17 cellular contexts compared by ENCODE assay signal in genomic region chr11:18010271-18010670, GRCh38. TPM values are rescaled to one million over a fixed set of nuclear protein-coding genes. Genes with fewer than 3 reads are reported as not detected.
A peak's percentile ranks its signal among the peaks of the same experiment; 100 is the strongest.
DNase-seq lines count a peak whose midpoint lies in the region; ATAC-seq and TF ChIP-seq lines count a peak whose summit lies in the region.
"Had no signal": no experiment of that assay in that cellular context is flagged by ENCODE, and none has a peak within 500 bp of the region (broad histone marks: within the 10 kb centered on the region; RNA-seq: fewer than 3 reads in every experiment).

No MANE protein-coding gene starts in this region.

- no peak for ATAC-seq in activated CD8-positive, alpha-beta T cell treated with anti-CD3 and anti-CD28 coated beads for 36 hours
- no peak for ATAC-seq in HG03095 (IDR thresholded peaks at IDR 0.05; ENCODE audit: unreplicated experiment)
- ATAC-seq: activated CD4-positive, CD25-positive, alpha-beta regulatory T cell treated with anti-CD3 and anti-CD28 coated beads, Interleukin-2, amount 50 U/mL, for 24 hours had no signal

- DNase-seq in activated naive CD4-positive, alpha-beta T cell (lab: John Stamatoyannopoulos, UW): no peak
- peak; percentile 13 for DNase-seq in KBM-7
- DNase-seq in activated CD8-positive, alpha-beta T cell treated with anti-CD3 and anti-CD28 coated beads for 36 hours: peak; percentile 8
- DNase-seq in type B pancreatic cell (ENCODE audit: extremely low spot score, unreplicated experiment): no peak
- no peak for DNase-seq in retina
- no peak for DNase-seq in lower leg skin (ENCODE audit: low spot score in 2 of 2)
- DNase-seq: adrenal gland, colonic mucosa, DMS79, glutamatergic neuron, NCI-H1105, NCI-H2227 treated with DMSO at 0.1 percent for 48 hours, SW 1271, transverse colon had no signal

- peaks cover 36% of the 10 kb centered on the region for H3K4me1 Mint-ChIP-seq in activated naive CD4-positive, alpha-beta T cell treated with anti-CD3 and anti-CD28 coated beads, Interleukin-2, amount 50 U/mL, for 24 hours
- H3K4me1 Mint-ChIP-seq in activated CD8-positive, alpha-beta T cell treated with anti-CD3 and anti-CD28 coated beads for 36 hours (ENCODE audit: low read depth): peaks cover 38% of the 10 kb centered on the region
- peaks cover 13% of the 10 kb centered on the region for H3K4me1 Mint-ChIP-seq in type B pancreatic cell (ENCODE audit: unreplicated experiment)

- no peaks in the 10 kb centered on the region for H3K9me3 Mint-ChIP-seq in activated naive CD4-positive, alpha-beta T cell treated with anti-CD3 and anti-CD28 coated beads, Interleukin-2, amount 50 U/mL, for 24 hours
- no peaks in the 10 kb centered on the region for H3K9me3 Mint-ChIP-seq in activated CD8-positive, alpha-beta T cell treated with anti-CD3 and anti-CD28 coated beads for 36 hours
- no peaks in the 10 kb centered on the region for H3K9me3 Mint-ChIP-seq in type B pancreatic cell

- H3K4me3 Mint-ChIP-seq in activated naive CD4-positive, alpha-beta T cell treated with anti-CD3 and anti-CD28 coated beads, Interleukin-2, amount 50 U/mL, for 24 hours: no peak overlapping the region
- no peak overlapping the region for H3K4me3 Mint-ChIP-seq in activated CD8-positive, alpha-beta T cell treated with anti-CD3 and anti-CD28 coated beads for 36 hours
- H3K4me3 Mint-ChIP-seq in type B pancreatic cell: peak overlapping the region; percentile 93

- CTCF ChIA-PET in activated CD8-positive, alpha-beta T cell treated with anti-CD3 and anti-CD28 coated beads for 36 hours (lab: Charles Lee): interaction anchor here (0.9 to 1.5 kb wide), 5 partner anchors 11 to 61 kb away, joined by 3 to 4 read pairs (median 3); no protein-coding TSS in a partner anchor

- no peak for TF ChIP-seq POLR2A in lower leg skin (IDR thresholded peaks at IDR 0.05)

- no peaks in the 10 kb centered on the region for H3K27me3 Mint-ChIP-seq in activated naive CD4-positive, alpha-beta T cell treated with anti-CD3 and anti-CD28 coated beads, Interleukin-2, amount 50 U/mL, for 24 hours
- H3K27me3 Mint-ChIP-seq in activated CD8-positive, alpha-beta T cell treated with anti-CD3 and anti-CD28 coated beads for 36 hours: no peaks in the 10 kb centered on the region
- H3K27me3 Mint-ChIP-seq in type B pancreatic cell: peaks cover 19% of the 10 kb centered on the region

- peak overlapping the region; percentile 31 for H3K27ac Mint-ChIP-seq in activated naive CD4-positive, alpha-beta T cell treated with anti-CD3 and anti-CD28 coated beads, Interleukin-2, amount 50 U/mL, for 24 hours
- H3K27ac Mint-ChIP-seq in activated CD8-positive, alpha-beta T cell treated with anti-CD3 and anti-CD28 coated beads for 36 hours: peak overlapping the region; percentile 34
- no peak overlapping the region for H3K27ac Mint-ChIP-seq in type B pancreatic cell

- no peak overlapping the region for H3K4me3 ChIP-seq in lower leg skin (ENCODE audit: low read depth, poor library complexity, severe bottlenecking)
- H3K4me3 ChIP-seq: adrenal gland, colonic mucosa, transverse colon had no signal

- POLR2A ChIA-PET in activated CD8-positive, alpha-beta T cell treated with anti-CD3 and anti-CD28 coated beads for 36 hours (lab: Charles Lee): interaction anchor here (1.5 kb wide), 1 partner anchor 29 kb away, joined by 3 read pairs; no protein-coding TSS in a partner anchor

- no peak for TF ChIP-seq CTCF in activated CD8-positive, alpha-beta T cell treated with anti-CD3 and anti-CD28 coated beads for 36 hours (IDR thresholded peaks at IDR 0.05)
- TF ChIP-seq CTCF in type B pancreatic cell (conservative IDR thresholded peaks at IDR 0.05) (no peak), lower leg skin (IDR thresholded peaks at IDR 0.05) (no peak)

- in situ Hi-C loops in KBM-7 (cut with MboI; ENCODE audit: low pct_unique_long_range_greater_than_20kb, low sequenced_read_pairs): no loop called here

- H3K36me3 Mint-ChIP-seq in activated naive CD4-positive, alpha-beta T cell treated with anti-CD3 and anti-CD28 coated beads, Interleukin-2, amount 50 U/mL, for 24 hours: peaks cover 4% of the 10 kb centered on the region
- H3K36me3 Mint-ChIP-seq in activated CD8-positive, alpha-beta T cell treated with anti-CD3 and anti-CD28 coated beads for 36 hours (ENCODE audit: low read depth): peaks cover 10% of the 10 kb centered on the region
- peaks cover 2% of the 10 kb centered on the region for H3K36me3 Mint-ChIP-seq in type B pancreatic cell

- intact Hi-C loops in activated CD8-positive, alpha-beta T cell treated with anti-CD3 and anti-CD28 coated beads for 36 hours (cut with micrococcal nuclease): loop anchor here (5.0 to 10.0 kb wide), 2 partner anchors 97 to 375 kb away; partner anchors contain the start of gene SAAL1
- intact Hi-C loops in lower leg skin (cut with DNase I; ENCODE audit: low total_unique reads): no loop called here

RNA-seq across cellular contexts. Expression of gene SERGEF, which starts 2.6 kb away (rescaled TPM):
- 10 to 100 TPM; 56.2 to 64.4 TPM for total RNA-seq in activated CD8-positive, alpha-beta T cell treated with anti-CD3 and anti-CD28 coated beads for 36 hours
- total RNA-seq in type B pancreatic cell (ENCODE audit: low replicate concordance): 26.4 and 27.1 TPM in 2 replicates
- total RNA-seq in lower leg skin: 10 to 100 TPM; 17.1 to 39.3 (median 33.1) TPM

RNA-seq across cellular contexts. Expression of gene TPH1, which starts 35.8 kb away (rescaled TPM):
- total RNA-seq in activated CD8-positive, alpha-beta T cell treated with anti-CD3 and anti-CD28 coated beads for 36 hours: under 1 TPM; 0.18 to 0.23 TPM
- total RNA-seq in type B pancreatic cell (ENCODE audit: low replicate concordance): 20.5 and 45.5 TPM in 2 replicates
- total RNA-seq in lower leg skin: 1 to 10 TPM in 2 of 4 donors, under 1 TPM in 2; 0.04 to 1.9 (median 0.76) TPM

Comparison
In these comparisons a context has a peak if more than half of its experiments do, and no peak if none do; other contexts are left out.
1. DNase-seq: peak in KBM-7 (single experiment) and activated CD8-positive, alpha-beta T cell treated with anti-CD3 and anti-CD28 coated beads for 36 hours (single experiment); none in activated naive CD4-positive, alpha-beta T cell (0 of 4), type B pancreatic cell (single experiment), retina (single experiment) and lower leg skin (0 of 2).